ENCODE assay signal across 18 cellular contexts in the genomic region with DNA sequence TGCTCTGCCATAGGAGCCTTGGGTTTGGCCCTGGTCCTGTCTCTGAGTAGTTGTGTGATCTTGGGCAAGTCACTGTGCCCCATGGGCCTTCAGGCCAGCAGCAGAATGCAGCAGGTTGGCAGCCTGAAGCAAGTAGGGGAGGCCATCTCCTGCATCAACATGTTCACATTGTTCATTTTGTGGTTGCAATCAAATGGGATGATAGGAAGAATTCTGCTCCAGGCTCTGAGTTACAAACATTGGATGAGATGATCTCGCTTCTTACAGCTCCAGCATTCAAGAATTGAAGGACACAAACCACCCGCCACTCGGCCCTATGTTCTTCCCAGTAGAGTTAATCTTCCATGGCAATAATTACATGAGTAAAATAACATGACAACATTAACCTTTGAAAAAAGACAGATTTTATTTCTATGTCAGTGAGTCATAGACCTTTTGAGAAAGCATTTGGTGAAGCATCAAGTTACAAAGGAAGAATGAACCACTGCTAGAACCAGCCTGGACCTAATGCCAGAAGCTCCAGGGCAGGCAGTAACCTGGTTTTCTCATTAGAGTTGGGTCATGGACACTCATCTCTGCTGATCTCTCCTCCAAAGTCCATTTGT.
DNase-seq lines count a peak whose midpoint lies in the region; ATAC-seq and TF ChIP-seq lines count a peak whose summit lies in the region.
"Had no signal": no experiment of that assay in that cellular context is flagged by ENCODE, and none has a peak within 500 bp of the region (broad histone marks: within the 10 kb centered on the region; RNA-seq: fewer than 3 reads in every experiment).

No MANE protein-coding gene starts in this region.

- intact Hi-C loops in thyroid gland (cut with DNase I): no loop called here

- H3K4me3 ChIP-seq in AG10803 (ENCODE audit: low read length) (no peak overlapping the region), astrocyte of the spinal cord (ENCODE audit: low read depth, low read length) (no peak overlapping the region), thyroid gland (replicated peaks in 1 of 3) (no peak overlapping the region)

- DNase-seq in AG10803 (ENCODE audit: low read depth) (peak; percentile 55), HS-5 (ENCODE audit: low read depth) (peak; percentile 23), astrocyte of the spinal cord (ENCODE audit: low read depth, low spot score) (peak; percentile 70), iris pigment epithelial cell (ENCODE audit: low read depth) (peak; percentile 79), thyroid gland (no peak), activated gamma-delta T cell (lab: John Stamatoyannopoulos, UW) (no peak)
- no peak for DNase-seq in stimulated activated CD4-positive, alpha-beta T cell treated with anti-CD3 and anti-CD28 coated beads, Interleukin-15, amount 100 ng/mL, for 24 hours
- DNase-seq: activated B cell treated with CpG ODN at 0.5 μM for 24 hours; activated effector memory CD4-positive, alpha-beta T cell treated with Interleukin-2 at 50 U/mL for 16 hours; aorta; COR-L47; Kasumi-1; naive thymus-derived CD4-positive, alpha-beta T cell; NCI-H187; NCI-H748 treated with DMSO at 0.1 percent for 48 hours; RPMI8226 had no signal

- H3K27ac ChIP-seq in thyroid gland: no peak overlapping the region
- H3K27ac ChIP-seq: HL-60 had no signal

- H3K9me3 ChIP-seq in thyroid gland: no peaks in the 10 kb centered on the region

- no peaks in the 10 kb centered on the region for H3K27me3 ChIP-seq in thyroid gland

- H3K4me1 ChIP-seq in thyroid gland: no peaks in the 10 kb centered on the region

- TF ChIP-seq POLR2A in thyroid gland (IDR thresholded peaks at IDR 0.05): no peak

- in situ Hi-C loops in astrocyte of the spinal cord (cut with HindIII; ENCODE audit: low sequenced_read_pairs): no loop called here

- H3K36me3 ChIP-seq in thyroid gland: no peaks in the 10 kb centered on the region

- no peak for TF ChIP-seq CTCF in AG10803 (conservative IDR thresholded peaks at IDR 0.05; ENCODE audit: low read length)
- no peak for TF ChIP-seq CTCF in astrocyte of the spinal cord (IDR thresholded peaks at IDR 0.05; ENCODE audit: low read depth, low read length)
- TF ChIP-seq CTCF in thyroid gland (IDR thresholded peaks at IDR 0.05): no peak

- WGBS in thyroid gland, 2 donors: 95 to 97% methylated on average over 3 of the region's 3 CpGs

- ATAC-seq in HG02885 (IDR thresholded peaks at IDR 0.05; ENCODE audit: poor library complexity, unreplicated experiment): no peak
- ATAC-seq: naive thymus-derived CD4-positive, alpha-beta T cell had no signal

Comparison
In these comparisons a context has a peak if more than half of its experiments do, and no peak if none do; other contexts are left out.
1. DNase-seq: peak in AG10803 (single experiment), HS-5 (single experiment), astrocyte of the spinal cord (single experiment) and iris pigment epithelial cell (single experiment); none in stimulated activated CD4-positive, alpha-beta T cell treated with anti-CD3 and anti-CD28 coated beads, Interleukin-15, amount 100 ng/mL, for 24 hours (single experiment), thyroid gland (0 of 2) and activated gamma-delta T cell (single experiment).